ENCODE assay signal across 8 cellular contexts in genomic region chr7:83976302-83976701, GRCh38.
A peak's percentile ranks its signal among the peaks of the same experiment; 100 is the strongest.
DNase-seq lines count a peak whose midpoint lies in the region; ATAC-seq and TF ChIP-seq lines count a peak whose summit lies in the region.

No MANE protein-coding gene starts in this region.

- no peaks in the 10 kb centered on the region for H3K4me1 ChIP-seq in DOHH2 (ENCODE audit: control insufficient read depth, low read length)

- ATAC-seq in GM19397 (IDR thresholded peaks at IDR 0.05; ENCODE audit: unreplicated experiment): peak; percentile 75
- peak; percentile 89 for ATAC-seq in HG03280 (IDR thresholded peaks at IDR 0.05; ENCODE audit: unreplicated experiment)
- ATAC-seq in naive thymus-derived CD8-positive, alpha-beta T cell: peak; percentile 52 to 69

- no peak overlapping the region for H3K4me3 ChIP-seq in DOHH2 (ENCODE audit: low read length)

- no peaks in the 10 kb centered on the region for H3K27me3 ChIP-seq in DOHH2 (ENCODE audit: control insufficient read depth, low read length)

- H3K4me2 ChIP-seq in DOHH2 (ENCODE audit: low read length): no peak overlapping the region

- no peaks in the 10 kb centered on the region for H3K79me2 ChIP-seq in DOHH2 (ENCODE audit: control insufficient read depth, low read length)

- H3K36me3 Mint-ChIP-seq in naive thymus-derived CD8-positive, alpha-beta T cell: no peaks in the 10 kb centered on the region

- H3K27ac ChIP-seq in DOHH2 (ENCODE audit: low read depth, low read length): no peak overlapping the region

- H3K36me3 ChIP-seq in DOHH2 (ENCODE audit: control insufficient read depth, low read length): no peaks in the 10 kb centered on the region

- no peaks in the 10 kb centered on the region for H3K9me3 ChIP-seq in DOHH2 (ENCODE audit: control insufficient read depth, insufficient read depth, low read length)

- no peaks in the 10 kb centered on the region for H3K9me3 Mint-ChIP-seq in naive thymus-derived CD8-positive, alpha-beta T cell

- H3F3A ChIP-seq in DOHH2 (ENCODE audit: control insufficient read depth, insufficient read depth): no peaks in the 10 kb centered on the region

- POLR2A ChIA-PET in naive thymus-derived CD8-positive, alpha-beta T cell (lab: Charles Lee): no interaction called here

- DNase-seq in NCI-H774 (lab: John Stamatoyannopoulos, UW) (peak; percentile 13), dermis blood vessel endothelial cell (peak; percentile 66), germinal center (ENCODE audit: low spot score) (no peak), activated gamma-delta T cell treated with Interleukin-2 at 50 U/mL for 16 hours (no peak)
- DNase-seq in naive thymus-derived CD8-positive, alpha-beta T cell: peak in 5 of 10 donors; percentile 3 to 60 (median 60)

- H3K9me2 ChIP-seq in DOHH2 (replicated peaks; ENCODE audit: control insufficient read depth, low read length): no peaks in the 10 kb centered on the region

- no peaks in the 10 kb centered on the region for H3K27me3 Mint-ChIP-seq in naive thymus-derived CD8-positive, alpha-beta T cell

- no peaks in the 10 kb centered on the region for H4K20me1 ChIP-seq in DOHH2 (ENCODE audit: control insufficient read depth, insufficient read depth, low read depth, low read length)

- peaks cover 0 to 6% (median under 1%) of the 10 kb centered on the region in 4 donors for H3K4me1 Mint-ChIP-seq in naive thymus-derived CD8-positive, alpha-beta T cell

- peak; percentile 70 for TF ChIP-seq CTCF in DOHH2 (IDR thresholded peaks at IDR 0.05; ENCODE audit: low read depth, low read length, poor library complexity, severe bottlenecking)

- H3K27ac Mint-ChIP-seq in naive thymus-derived CD8-positive, alpha-beta T cell: no peak overlapping the region

- no peak overlapping the region for H3K4me3 Mint-ChIP-seq in naive thymus-derived CD8-positive, alpha-beta T cell

Comparison
In these comparisons a context has a peak if more than half of its experiments do, and no peak if none do; other contexts are left out.
1. DNase-seq: peak in NCI-H774 (single experiment) and dermis blood vessel endothelial cell (single experiment); none in germinal center (single experiment) and activated gamma-delta T cell treated with Interleukin-2 at 50 U/mL for 16 hours (single experiment).
2. Peak in every context shown above with its lines, with median percentiles within 50 percentile points of each other: ATAC-seq.